ENCODE assay signal across 1 cellular context in genomic region chr3:8733332-8734094, GRCh38.
TF ChIP-seq lines count a peak whose summit lies in the region.

Gene CAV3, plus strand, starts transcription at chr3:8733802. Its CDS starts 75 bp downstream, at chr3:8733877.

TF ChIP-seq in GM23338, 12 proteins besides CTCF, POLR2A, EP300 and RAD21 (continued from another document):
- no peak for TF ChIP-seq ZNF462 (CRISPR knock-in tag; IDR thresholded peaks at IDR 0.05)
- TF ChIP-seq REST (IDR thresholded peaks at IDR 0.05; ENCODE audit: unreplicated experiment) = no peak
- TF ChIP-seq NANOG (IDR thresholded peaks at IDR 0.05; ENCODE audit: borderline replicate concordance) = no peak
- TF ChIP-seq ETS1 (IDR thresholded peaks at IDR 0.05) = no peak
- TF ChIP-seq POLR2AphosphoS5 (IDR thresholded peaks at IDR 0.05; ENCODE audit: low read depth) = no peak
- no peak for TF ChIP-seq CREB1 (CRISPR knock-in tag; IDR thresholded peaks at IDR 0.05; ENCODE audit: low read depth)
- TF ChIP-seq STAT1 (IDR thresholded peaks at IDR 0.05; ENCODE audit: unreplicated experiment) = no peak
- TF ChIP-seq JUNB (IDR thresholded peaks at IDR 0.05; ENCODE audit: unreplicated experiment) = no peak
